1 cellular context compared by ENCODE assay signal in genomic region chr17:77306790-77307478, GRCh38.
A peak's percentile ranks its signal among the peaks of the same experiment; 100 is the strongest.
TF ChIP-seq lines count a peak whose summit lies in the region.

No MANE protein-coding gene starts in this region.

TF ChIP-seq in HepG2, 621 proteins besides CTCF, POLR2A, EP300 and RAD21 (continued from another document and continues in another):
- TF ChIP-seq ATF5 (CRISPR knock-in tag; IDR thresholded peaks at IDR 0.05; ENCODE audit: low read depth) = no peak
- TF ChIP-seq ZNF629 (CRISPR knock-in tag; conservative IDR thresholded peaks at IDR 0.05) = peak; percentile 65
- peak; percentile 80 for TF ChIP-seq BRF2 (CRISPR knock-in tag; IDR thresholded peaks at IDR 0.05)
- TF ChIP-seq ZNF280B (CRISPR knock-in tag; IDR thresholded peaks at IDR 0.05; ENCODE audit: borderline replicate concordance) = peak; percentile 71; the same call in 1 of the 2 replicates
- TF ChIP-seq ZNF441 (CRISPR knock-in tag; IDR thresholded peaks at IDR 0.05; ENCODE audit: borderline replicate concordance) = peak; percentile 66; the same call in 1 of the 2 replicates
- no peak for TF ChIP-seq HNRNPK (IDR thresholded peaks at IDR 0.05; ENCODE audit: low read depth, low read length, poor library complexity, severe bottlenecking)
- TF ChIP-seq MAX (IDR thresholded peaks at IDR 0.05) = peak; percentile 92
- peak; percentile 93 for TF ChIP-seq ZNF317 (CRISPR knock-in tag; IDR thresholded peaks at IDR 0.05)
- peak; percentile 94 for TF ChIP-seq IKZF5 (CRISPR knock-in tag; IDR thresholded peaks at IDR 0.05)
- peak; percentile 90; the same call in 1 of the 2 replicates for TF ChIP-seq IRF9 (CRISPR knock-in tag; IDR thresholded peaks at IDR 0.05; ENCODE audit: borderline replicate concordance)
- TF ChIP-seq PHF21A (CRISPR knock-in tag; IDR thresholded peaks at IDR 0.05) = peak; percentile 95
- peak; percentile 97 for TF ChIP-seq RARA (CRISPR knock-in tag; IDR thresholded peaks at IDR 0.05)
- no peak for TF ChIP-seq SP1 (IDR thresholded peaks at IDR 0.05)
- TF ChIP-seq SP1 (CRISPR knock-in tag; IDR thresholded peaks at IDR 0.05) = no peak
- TF ChIP-seq ZNF17 (CRISPR knock-in tag; IDR thresholded peaks at IDR 0.05) = no peak
- peak; percentile 75; the same call in 1 of the 2 replicates for TF ChIP-seq ZSCAN25 (CRISPR knock-in tag; IDR thresholded peaks at IDR 0.05)
- peak; percentile 96 for TF ChIP-seq MED1 (CRISPR knock-in tag; IDR thresholded peaks at IDR 0.05)
- TF ChIP-seq RELA (CRISPR knock-in tag; IDR thresholded peaks at IDR 0.05) = no peak
- TF ChIP-seq THAP9 (CRISPR knock-in tag; IDR thresholded peaks at IDR 0.05; ENCODE audit: borderline replicate concordance) = peak; percentile 57; the same call in 1 of the 2 replicates
- peak; percentile 84 for TF ChIP-seq PTBP1 (IDR thresholded peaks at IDR 0.05; ENCODE audit: low read depth, low read length, poor library complexity, severe bottlenecking)
- TF ChIP-seq HHEX (CRISPR knock-in tag; IDR thresholded peaks at IDR 0.05) = no peak
- TF ChIP-seq ZNF260 (CRISPR knock-in tag; IDR thresholded peaks at IDR 0.05; ENCODE audit: borderline replicate concordance, low read depth) = no peak
- peak; percentile 74 for TF ChIP-seq MXD1 (CRISPR knock-in tag; IDR thresholded peaks at IDR 0.05)
- no peak for TF ChIP-seq GTF2F1 (IDR thresholded peaks at IDR 0.05; ENCODE audit: low read length)
- TF ChIP-seq ZNF766 (CRISPR knock-in tag; IDR thresholded peaks at IDR 0.05; ENCODE audit: borderline replicate concordance) = peak; percentile 88; the same call in 1 of the 2 replicates
- TF ChIP-seq TOE1 (CRISPR knock-in tag; IDR thresholded peaks at IDR 0.05) = peak; percentile 35
- TF ChIP-seq MIER2 (CRISPR knock-in tag; IDR thresholded peaks at IDR 0.05) = peak; percentile 72
- TF ChIP-seq HMGXB4 (CRISPR knock-in tag; IDR thresholded peaks at IDR 0.05; ENCODE audit: borderline replicate concordance in 1 of 2, low read depth in 1 of 2) = peak; percentile 24 to 78; a peak in 2 of 4 replicates
- TF ChIP-seq TEAD2 (CRISPR knock-in tag; IDR thresholded peaks at IDR 0.05) = 0 out of 2 replicates have a peak, but pooled peaks have one; percentile 32
- peak; percentile 95 for TF ChIP-seq MYC (CRISPR knock-in tag; IDR thresholded peaks at IDR 0.05; ENCODE audit: borderline replicate concordance)
- TF ChIP-seq TBX2 (CRISPR knock-in tag; IDR thresholded peaks at IDR 0.05; ENCODE audit: borderline replicate concordance) = peak; percentile 89
- no peak for TF ChIP-seq HCFC1 (IDR thresholded peaks at IDR 0.05; ENCODE audit: low read depth, low read length)
- peak; percentile 82; the same call in 1 of the 2 replicates for TF ChIP-seq CSRNP1 (CRISPR knock-in tag; IDR thresholded peaks at IDR 0.05)
- TF ChIP-seq ZNF672 (CRISPR knock-in tag; IDR thresholded peaks at IDR 0.05) = no peak
- 0 out of 2 replicates have a peak, but pooled peaks have one; percentile 55 for TF ChIP-seq ZNF678 (CRISPR knock-in tag; IDR thresholded peaks at IDR 0.05)
- TF ChIP-seq RERE (CRISPR knock-in tag; IDR thresholded peaks at IDR 0.05; ENCODE audit: low read depth) = peak; percentile 73
- TF ChIP-seq MAFF (IDR thresholded peaks at IDR 0.05; ENCODE audit: low read depth, low read length) = no peak
- no peak for TF ChIP-seq RNF219 (CRISPR knock-in tag; IDR thresholded peaks at IDR 0.05)
- TF ChIP-seq ZFP82 (CRISPR knock-in tag; IDR thresholded peaks at IDR 0.05; ENCODE audit: borderline replicate concordance) = no peak
- peak; percentile 97 for TF ChIP-seq HNF4A (CRISPR knock-in tag; IDR thresholded peaks at IDR 0.05)
